Comparison of ENCODE assay signal across 8 cellular contexts in the genomic region with DNA sequence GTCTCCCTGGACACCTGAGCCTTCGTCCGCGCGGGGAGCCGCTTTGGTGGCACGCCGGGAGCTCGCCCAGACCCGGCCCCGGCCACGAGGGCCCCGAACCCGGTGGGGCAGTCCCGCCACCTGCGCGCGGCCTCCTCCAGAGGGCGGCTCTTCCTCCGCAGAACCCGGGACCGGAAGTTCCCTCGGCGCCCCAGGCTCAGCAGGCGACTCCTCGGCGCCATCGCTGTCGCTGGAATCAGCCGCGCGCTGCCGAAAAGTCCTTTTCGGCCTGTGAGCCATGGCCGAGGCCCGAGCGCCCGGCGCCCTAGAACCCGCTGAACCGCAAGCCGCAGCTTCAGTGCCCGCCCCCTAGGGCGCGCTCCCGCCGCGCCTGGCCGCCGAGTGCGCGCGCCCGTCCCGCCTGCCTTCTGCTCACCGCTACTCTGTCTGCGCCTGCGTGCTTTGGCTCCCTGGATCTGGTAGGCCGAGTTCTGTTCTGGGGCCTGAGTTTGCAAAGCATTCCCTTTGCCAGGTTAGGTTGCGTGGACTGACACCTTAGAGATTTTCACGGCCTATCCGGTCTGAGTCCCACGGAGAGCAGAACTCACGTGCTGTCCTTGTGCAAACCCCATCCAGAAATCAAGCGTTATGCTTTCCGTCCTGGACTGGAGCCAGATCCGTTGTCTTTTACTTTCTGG. TPM values are rescaled to one million over a fixed set of nuclear protein-coding genes. Genes with fewer than 3 reads are reported as not detected.
DNase-seq lines count a peak whose midpoint lies in the region; ATAC-seq, FAIRE-seq and TF ChIP-seq lines count a peak whose summit lies in the region.

A gene (minus strand): TSS at position 339 of the 677 bp plus-strand sequence. CDS start 60 bp downstream, at position 279.

- H3K27ac Mint-ChIP-seq in activated naive CD8-positive, alpha-beta T cell = peak within 1 kb of the TSS; percentile 97

- H3K4me1 Mint-ChIP-seq in activated naive CD8-positive, alpha-beta T cell (ENCODE audit: low read depth) = peaks cover 32% of the 10 kb centered on the region

- H3K27ac ChIP-seq in pancreas (peak within 1 kb of the TSS; percentile 76 to 93 (median 92)), tibial artery (peak within 1 kb of the TSS; percentile 83 to 89)

- peak within 1 kb of the TSS; percentile 58 to 64 (median 62) for H3K4me3 ChIP-seq in pancreas
- peak within 1 kb of the TSS; percentile 61 to 68 for H3K4me3 ChIP-seq in tibial artery

- no peak for FAIRE-seq in pancreas (lab: Jason Lieb, UNC)

- peak within 1 kb of the TSS; percentile 88 for H3K4me3 Mint-ChIP-seq in activated naive CD8-positive, alpha-beta T cell

- peak; percentile 69 for DNase-seq in NCI-H1048 (lab: John Stamatoyannopoulos, UW)
- peak; percentile 87 for DNase-seq in SKM-1 (lab: John Stamatoyannopoulos, UW; ENCODE audit: unreplicated experiment)
- DNase-seq in head of caudate nucleus = peak; percentile 81 to 96 (median 90)
- DNase-seq in pancreas = peak; percentile 86 to 94 (median 89)
- peak; percentile 88 to 92 for DNase-seq in tibial artery

- H3K27me3 ChIP-seq in pancreas = no peaks in the 10 kb centered on the region
- H3K27me3 ChIP-seq in tibial artery = no peaks in the 10 kb centered on the region

- peak in 1 of 4 donors; percentile 8 for TF ChIP-seq CTCF in pancreas (IDR thresholded peaks at IDR 0.05)
- TF ChIP-seq CTCF in tibial artery (IDR thresholded peaks at IDR 0.05) = peak; percentile 30 to 35

- H3K9me3 Mint-ChIP-seq in activated naive CD8-positive, alpha-beta T cell (ENCODE audit: low read depth) = no peaks in the 10 kb centered on the region

- H3K36me3 Mint-ChIP-seq in activated naive CD8-positive, alpha-beta T cell = peaks cover 8% of the 10 kb centered on the region

- ATAC-seq in HG02588 (IDR thresholded peaks at IDR 0.05; ENCODE audit: unreplicated experiment) (peak; percentile 96), pancreas (peak; percentile 96 to 98 (median 96))

- TF ChIP-seq POLR2A in GM10847 (IDR thresholded peaks at IDR 0.05; ENCODE audit: extremely low read depth, insufficient read length) = peak; percentile 77

- 0 to 1% methylated on average over 61 to 66 of the region's 66 CpGs for WGBS in pancreas, 2 donors

- H3K9me3 ChIP-seq in pancreas (no peaks in the 10 kb centered on the region), tibial artery (no peaks in the 10 kb centered on the region)

- peaks cover 0 to 30% (median 15%) of the 10 kb centered on the region in 3 donors for H3K4me1 ChIP-seq in pancreas
- H3K4me1 ChIP-seq in tibial artery = peaks cover 0 to 31% (median 8%) of the 10 kb centered on the region in 4 donors

- intact Hi-C loops in head of caudate nucleus (cut with DNase I) (loop anchor here (5.0 kb wide), 1 partner anchor 63 kb away; a partner anchor contains a TSS), pancreas (cut with DNase I) (no loop called here), tibial artery (cut with DNase I; ENCODE audit: low total_unique reads) (loop anchor here (10.0 kb wide), 1 partner anchor 66 kb away; a partner anchor contains a TSS)

- no peaks in the 10 kb centered on the region for H3K27me3 Mint-ChIP-seq in activated naive CD8-positive, alpha-beta T cell

- H3K36me3 ChIP-seq in pancreas = no peaks in the 10 kb centered on the region
- H3K36me3 ChIP-seq in tibial artery = peaks cover 0 to 5% (median 1%) of the 10 kb centered on the region in 3 donors

RNA-seq across cellular contexts. Expression of the gene that starts here (rescaled TPM):
- 10 to 100 TPM; 11.5 to 17.9 (median 14.3) TPM for total RNA-seq in pancreas
- 10 to 100 TPM; 21.5 to 22.5 TPM for polyA plus RNA-seq in pancreas

Comparison
In these comparisons a context has a peak if more than half of its experiments do, and no peak if none do; other contexts are left out.
1. Peak in every context shown above with its lines: DNase-seq, ATAC-seq, H3K4me3 ChIP-seq and H3K27ac ChIP-seq.
2. intact Hi-C loops: an anchor here in head of caudate nucleus (5.0 kb wide) and tibial artery (10.0 kb wide); none called in pancreas.